ENCODE assay signal across 17 cellular contexts in the genomic region with DNA sequence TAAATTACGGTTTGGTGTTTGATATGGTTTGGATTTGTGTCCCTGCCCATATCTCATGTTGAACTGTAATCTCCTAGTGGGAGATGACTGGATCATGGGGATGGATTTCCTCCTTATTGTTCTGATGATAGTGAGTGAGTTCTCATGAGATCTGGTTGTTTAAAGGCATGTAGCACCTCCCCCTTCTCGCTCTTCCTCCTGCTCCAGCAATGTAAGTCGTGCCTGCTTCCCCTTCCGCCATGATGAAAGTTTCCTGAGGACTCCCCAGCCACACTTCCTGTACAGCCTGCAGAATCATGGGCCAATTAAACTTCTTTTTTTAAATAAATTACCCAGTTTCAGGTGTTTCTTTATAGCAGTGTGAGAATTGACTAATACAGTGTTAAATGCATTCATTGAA.
"Had no signal": no experiment of that assay in that cellular context is flagged by ENCODE, and none has a peak within 500 bp of the region (broad histone marks: within the 10 kb centered on the region; RNA-seq: fewer than 3 reads in every experiment).

No MANE protein-coding gene starts in this region.

- H3K27ac Mint-ChIP-seq: activated CD4-positive, alpha-beta T cell treated with anti-CD3 and anti-CD28 coated beads, Interleukin-2, amount 10 ng/mL, durations not matched to agents 24 days and 14 days; activated CD8-positive, alpha-beta T cell treated with anti-CD3 and anti-CD28 coated beads, Interleukin-2, amount 10 ng/mL, durations not matched to agents 7 days and 5 days; activated naive CD4-positive, alpha-beta T cell treated with anti-CD3 and anti-CD28 coated beads, Interleukin-2, amount 50 U/mL, for 72 hours; activated T-cell treated with anti-CD3 and anti-CD28 coated beads, Interleukin-2, amount 50 U/mL, for 72 hours; naive thymus-derived CD4-positive, alpha-beta T cell had no signal

- ATAC-seq: activated CD8-positive, alpha-beta T cell treated with anti-CD3 and anti-CD28 coated beads, Interleukin-2, amount 10 ng/mL, durations not matched to agents 7 days and 5 days; activated naive CD4-positive, alpha-beta T cell treated with anti-CD3 and anti-CD28 coated beads, Interleukin-2, amount 50 U/mL, for 72 hours; activated T-cell treated with anti-CD3 and anti-CD28 coated beads, Interleukin-2, amount 50 U/mL, for 72 hours; mucosa of descending colon; naive thymus-derived CD4-positive, alpha-beta T cell had no signal

- H3K4me1 Mint-ChIP-seq: activated CD4-positive, alpha-beta T cell treated with anti-CD3 and anti-CD28 coated beads, Interleukin-2, amount 10 ng/mL, durations not matched to agents 24 days and 14 days; naive thymus-derived CD4-positive, alpha-beta T cell had no signal

- H3K36me3 Mint-ChIP-seq: activated naive CD4-positive, alpha-beta T cell treated with anti-CD3 and anti-CD28 coated beads, Interleukin-2, amount 50 U/mL, for 72 hours; naive thymus-derived CD4-positive, alpha-beta T cell had no signal

- H3K9me3 Mint-ChIP-seq: activated CD4-positive, alpha-beta T cell treated with anti-CD3 and anti-CD28 coated beads, Interleukin-2, amount 10 ng/mL, durations not matched to agents 24 days and 14 days; activated naive CD4-positive, alpha-beta T cell treated with anti-CD3 and anti-CD28 coated beads, Interleukin-2, amount 50 U/mL, for 72 hours; activated T-cell treated with anti-CD3 and anti-CD28 coated beads, Interleukin-2, amount 50 U/mL, for 72 hours had no signal

- H3K4me3 Mint-ChIP-seq: activated CD4-positive, alpha-beta T cell treated with anti-CD3 and anti-CD28 coated beads, Interleukin-2, amount 10 ng/mL, durations not matched to agents 24 days and 14 days; activated CD8-positive, alpha-beta T cell treated with anti-CD3 and anti-CD28 coated beads, Interleukin-2, amount 10 ng/mL, durations not matched to agents 7 days and 5 days; activated T-cell treated with anti-CD3 and anti-CD28 coated beads, Interleukin-2, amount 50 U/mL, for 72 hours; naive thymus-derived CD4-positive, alpha-beta T cell had no signal

- DNase-seq: activated CD4-positive, alpha-beta T cell treated with anti-CD3 and anti-CD28 coated beads, Interleukin-2, amount 10 ng/mL, durations not matched to agents 24 days and 14 days; activated CD4-positive, CD25-positive, alpha-beta regulatory T cell; activated CD8-positive, alpha-beta memory T cell treated with anti-CD3 and anti-CD28 coated beads, Interleukin-2, amount 50 U/mL, for 48 hours; activated CD8-positive, alpha-beta T cell treated with anti-CD3 and anti-CD28 coated beads, Interleukin-2, amount 10 ng/mL, durations not matched to agents 7 days and 5 days; activated gamma-delta T cell; activated T-cell treated with anti-CD3 and anti-CD28 coated beads, Interleukin-2, amount 50 U/mL, for 72 hours; caudate nucleus; hippocampal formation; mucosa of descending colon; naive thymus-derived CD4-positive, alpha-beta T cell; posterior cingulate gyrus; retina; stimulated activated CD4-positive, alpha-beta T cell treated with anti-CD3 and anti-CD28 coated beads, Interleukin-4, amount 100 ng/mL, for 1 hour; stimulated activated naive CD4-positive, alpha-beta T cell; tibial artery; uterus had no signal
